ENCODE assay signal across 10 cellular contexts in genomic region chr19:30406220-30406944, GRCh38. TPM values are rescaled to one million over a fixed set of nuclear protein-coding genes. Genes with fewer than 3 reads are reported as not detected.
DNase-seq lines count a peak whose midpoint lies in the region; ATAC-seq and TF ChIP-seq lines count a peak whose summit lies in the region.
"Had no signal": no experiment of that assay in that cellular context is flagged by ENCODE, and none has a peak within 500 bp of the region (broad histone marks: within the 10 kb centered on the region; RNA-seq: fewer than 3 reads in every experiment).

No MANE protein-coding gene starts in this region.

- no peaks in the 10 kb centered on the region for H3K36me3 ChIP-seq in GM06990 (ENCODE audit: control insufficient read depth, insufficient read depth, low read length)
- H3K36me3 ChIP-seq in prostate gland = no peaks in the 10 kb centered on the region
- no peaks in the 10 kb centered on the region for H3K36me3 ChIP-seq in CD4-positive, alpha-beta memory T cell (ENCODE audit: insufficient read depth, low read length)

- WGBS in prostate gland = 62% methylated on average over 12 of the region's 12 CpGs

- H3K9me3 ChIP-seq in prostate gland = no peaks in the 10 kb centered on the region
- H3K9me3 ChIP-seq in CD4-positive, alpha-beta memory T cell (ENCODE audit: control insufficient read depth in 1 of 2, low read length in 2 of 2) = no peaks in the 10 kb centered on the region

- peaks cover 2 to 6% of the 10 kb centered on the region in 2 donors for H3K27me3 Mint-ChIP-seq in CD4-positive, alpha-beta memory T cell
- H3K27me3 Mint-ChIP-seq: activated naive CD8-positive, alpha-beta T cell treated with anti-CD3 and anti-CD28 coated beads, Interleukin-2, amount 10 ng/mL, durations not matched to agents 7 days and 5 days had no signal

- TF ChIP-seq POLR2A in prostate gland (IDR thresholded peaks at IDR 0.05) = no peak

- H3K4me1 Mint-ChIP-seq in CD4-positive, alpha-beta memory T cell = no peaks in the 10 kb centered on the region
- H3K4me1 Mint-ChIP-seq: activated naive CD8-positive, alpha-beta T cell treated with anti-CD3 and anti-CD28 coated beads, Interleukin-2, amount 10 ng/mL, durations not matched to agents 7 days and 5 days had no signal

- H3K4me3 ChIP-seq in GM06990 (replicated peaks; ENCODE audit: low read depth, low read length) (no peak overlapping the region), prostate gland (no peak overlapping the region)
- no peak overlapping the region for H3K4me3 ChIP-seq in CD4-positive, alpha-beta memory T cell (ENCODE audit: low read length in 2 of 2)

- CTCF ChIA-PET in CD4-positive, alpha-beta memory T cell (lab: Charles Lee; ENCODE audit: partially characterized antibody) = no interaction called here

- intact Hi-C loops in Right ventricle myocardium superior (cut with DNase I) (loop anchor here (5.0 kb wide), 1 partner anchor 179 kb away; no protein-coding TSS in a partner anchor), prostate gland (cut with DNase I) (loop anchor here (10.0 kb wide), 1 partner anchor 182 kb away; no protein-coding TSS in a partner anchor)
- intact Hi-C loops in CD4-positive, alpha-beta memory T cell (cut with micrococcal nuclease) = no loop called here

- H3K9me3 Mint-ChIP-seq in CD4-positive, alpha-beta memory T cell = peaks cover 0 to 5% (median 0%) of the 10 kb centered on the region in 8 donors
- H3K9me3 Mint-ChIP-seq: activated naive CD8-positive, alpha-beta T cell treated with anti-CD3 and anti-CD28 coated beads, Interleukin-2, amount 10 ng/mL, durations not matched to agents 7 days and 5 days; T-helper 1 cell treated with Interleukin-12 subunit alpha and Interleukin-12 subunit beta and Interleukin-4 antibody, amounts not matched to agents 30 μg/mL and 1 μg/mL, for 36 hours had no signal

- H3K4me1 ChIP-seq in prostate gland (replicated peaks) = no peaks in the 10 kb centered on the region
- no peaks in the 10 kb centered on the region for H3K4me1 ChIP-seq in CD4-positive, alpha-beta memory T cell (ENCODE audit: insufficient read depth, low read length)

- POLR2A ChIA-PET in CD4-positive, alpha-beta memory T cell (lab: Charles Lee; ENCODE audit: partially characterized antibody) = no interaction called here

- H3K27me3 ChIP-seq in GM06990 (replicated peaks; ENCODE audit: control insufficient read depth, insufficient read depth, low read length) (no peaks in the 10 kb centered on the region), prostate gland (replicated peaks; ENCODE audit: insufficient read depth) (no peaks in the 10 kb centered on the region)
- no peaks in the 10 kb centered on the region for H3K27me3 ChIP-seq in CD4-positive, alpha-beta memory T cell (ENCODE audit: insufficient read depth, low read length)

- no peak for DNase-seq in GM06990 (ENCODE audit: extremely low read depth, insufficient read length)
- DNase-seq in NCI-H82 (lab: John Stamatoyannopoulos, UW) = peak; percentile 54
- peak; percentile 58 for DNase-seq in Right ventricle myocardium superior
- DNase-seq in prostate gland (ENCODE audit: low spot score) = no peak
- DNase-seq in effector CD4-positive, alpha-beta T cell = no peak
- DNase-seq in dermis blood vessel endothelial cell = no peak
- DNase-seq in CD4-positive, alpha-beta memory T cell = no peak
- DNase-seq: activated naive CD8-positive, alpha-beta T cell treated with anti-CD3 and anti-CD28 coated beads, Interleukin-2, amount 10 ng/mL, durations not matched to agents 7 days and 5 days had no signal

- no peak overlapping the region for H3K27ac ChIP-seq in prostate gland
- no peak overlapping the region for H3K27ac ChIP-seq in CD4-positive, alpha-beta memory T cell (ENCODE audit: low read depth, low read length)

- ATAC-seq in Right ventricle myocardium superior (ENCODE audit: poor library complexity) = peak; percentile 96
- no peak for ATAC-seq in GM21528 (IDR thresholded peaks at IDR 0.05; ENCODE audit: low FRiP score, unreplicated experiment)

- TF ChIP-seq CTCF in GM06990 (IDR thresholded peaks at IDR 0.05; ENCODE audit: insufficient read depth, low read length, poor library complexity, severe bottlenecking) (peak; percentile 41), prostate gland (IDR thresholded peaks at IDR 0.05) (peak in 3 of 4 experiments; percentile 7 to 34 (median 22))

- no peak overlapping the region for H3K27ac Mint-ChIP-seq in CD4-positive, alpha-beta memory T cell
- H3K27ac Mint-ChIP-seq: activated naive CD8-positive, alpha-beta T cell treated with anti-CD3 and anti-CD28 coated beads, Interleukin-2, amount 10 ng/mL, durations not matched to agents 7 days and 5 days; T-helper 1 cell treated with Interleukin-12 subunit alpha and Interleukin-12 subunit beta and Interleukin-4 antibody, amounts not matched to agents 30 μg/mL and 1 μg/mL, for 36 hours had no signal

- H3K36me3 Mint-ChIP-seq in CD4-positive, alpha-beta memory T cell = no peaks in the 10 kb centered on the region
- H3K36me3 Mint-ChIP-seq: activated naive CD8-positive, alpha-beta T cell treated with anti-CD3 and anti-CD28 coated beads, Interleukin-2, amount 10 ng/mL, durations not matched to agents 7 days and 5 days had no signal

- no peak overlapping the region for H3K4me3 Mint-ChIP-seq in CD4-positive, alpha-beta memory T cell
- H3K4me3 Mint-ChIP-seq: activated naive CD8-positive, alpha-beta T cell treated with anti-CD3 and anti-CD28 coated beads, Interleukin-2, amount 10 ng/mL, durations not matched to agents 7 days and 5 days; T-helper 1 cell treated with Interleukin-12 subunit alpha and Interleukin-12 subunit beta and Interleukin-4 antibody, amounts not matched to agents 30 μg/mL and 1 μg/mL, for 36 hours had no signal

RNA-seq across cellular contexts. Expression of gene ZNF536, which starts 34.2 kb away (rescaled TPM):
- total RNA-seq in Right ventricle myocardium superior (4.8 TPM), prostate gland (10 to 100 TPM in 1 of 2 donors, 1 to 10 TPM in 1; 1.1 to 42.0 TPM), dermis blood vessel endothelial cell (under 0.01 TPM in 1 of 2 replicates, not detected in the other)
- total RNA-seq in CD4-positive, alpha-beta memory T cell = under 1 TPM in 1 of 2 experiments, not detected in 1; 0.20 TPM
- polyA plus RNA-seq in CD4-positive, alpha-beta memory T cell = not detected
- total RNA-seq: activated naive CD8-positive, alpha-beta T cell treated with anti-CD3 and anti-CD28 coated beads, Interleukin-2, amount 10 ng/mL, durations not matched to agents 7 days and 5 days had no signal

Comparison
In these comparisons a context has a peak if more than half of its experiments do, and no peak if none do; other contexts are left out.
1. DNase-seq: peak in NCI-H82 (single experiment) and Right ventricle myocardium superior (single experiment); none in GM06990 (single experiment), prostate gland (single experiment), effector CD4-positive, alpha-beta T cell (single experiment), dermis blood vessel endothelial cell (single experiment) and CD4-positive, alpha-beta memory T cell (0 of 5).